ENCODE assay signal across 22 cellular contexts in genomic region chr15:50180091-50180490, GRCh38. TPM values are rescaled to one million over a fixed set of nuclear protein-coding genes. Genes with fewer than 3 reads are reported as not detected.
A peak's percentile ranks its signal among the peaks of the same experiment; 100 is the strongest.
DNase-seq lines count a peak whose midpoint lies in the region; ATAC-seq and TF ChIP-seq lines count a peak whose summit lies in the region.
"Had no signal": no experiment of that assay in that cellular context is flagged by ENCODE, and none has a peak within 500 bp of the region (broad histone marks: within the 10 kb centered on the region; RNA-seq: fewer than 3 reads in every experiment).

No MANE protein-coding gene starts in this region.

- peak overlapping the region; percentile 23 for H3K4me3 Mint-ChIP-seq in central memory CD8-positive, alpha-beta T cell
- H3K4me3 Mint-ChIP-seq: activated B cell treated with CpG ODN at 0.5 μM for 24 hours; activated CD8-positive, alpha-beta T cell treated with anti-CD3 and anti-CD28 coated beads, Interleukin-2, amount 10 ng/mL, durations not matched to agents 7 days and 5 days; activated naive CD8-positive, alpha-beta T cell treated with anti-CD3 and anti-CD28 coated beads, Interleukin-2, amount 50 U/mL, for 24 hours; H9 had no signal

- ATAC-seq in activated naive CD4-positive, alpha-beta T cell treated with anti-CD3 and anti-CD28 coated beads, Interleukin-2, amount 50 U/mL, for 72 hours = no peak
- ATAC-seq in central memory CD8-positive, alpha-beta T cell (replicated peaks; ENCODE audit: extremely low read depth, poor library complexity, severe bottlenecking) = no peak
- ATAC-seq in GM18505 (IDR thresholded peaks at IDR 0.05; ENCODE audit: unreplicated experiment) = no peak
- ATAC-seq: activated CD8-positive, alpha-beta T cell treated with anti-CD3 and anti-CD28 coated beads, Interleukin-2, amount 10 ng/mL, durations not matched to agents 7 days and 5 days; activated naive CD8-positive, alpha-beta T cell treated with anti-CD3 and anti-CD28 coated beads, Interleukin-2, amount 50 U/mL, for 24 hours; left lung; T-cell had no signal

- peaks cover 0 to 5% of the 10 kb centered on the region in 2 donors for H3K9me3 Mint-ChIP-seq in activated naive CD4-positive, alpha-beta T cell treated with anti-CD3 and anti-CD28 coated beads, Interleukin-2, amount 50 U/mL, for 72 hours
- H3K9me3 Mint-ChIP-seq in central memory CD8-positive, alpha-beta T cell = no peaks in the 10 kb centered on the region
- H3K9me3 Mint-ChIP-seq: activated B cell treated with CpG ODN at 0.5 μM for 24 hours, H9, T-cell had no signal

- no peak for DNase-seq in activated naive CD4-positive, alpha-beta T cell treated with anti-CD3 and anti-CD28 coated beads, Interleukin-2, amount 50 U/mL, for 72 hours (ENCODE audit: low spot score in 2 of 2)
- DNase-seq in activated naive CD4-positive, alpha-beta T cell (lab: John Stamatoyannopoulos, UW) = no peak
- peak; percentile 28 for DNase-seq in OCI-M1 (lab: John Stamatoyannopoulos, UW)
- DNase-seq in central memory CD8-positive, alpha-beta T cell (ENCODE audit: low spot score in 2 of 2) = no peak
- DNase-seq in pons (ENCODE audit: low spot score) = no peak
- DNase-seq in occipital lobe (lab: John Stamatoyannopoulos, UW) = no peak
- DNase-seq: activated B cell treated with CpG ODN at 0.5 μM for 24 hours; activated CD8-positive, alpha-beta T cell treated with anti-CD3 and anti-CD28 coated beads, Interleukin-2, amount 10 ng/mL, durations not matched to agents 7 days and 5 days; activated gamma-delta T cell treated with Interleukin-2 at 50 U/mL for 16 hours; activated naive CD8-positive, alpha-beta T cell treated with anti-CD3 and anti-CD28 coated beads, Interleukin-2, amount 50 U/mL, for 24 hours; activated T-cell treated with anti-CD3 and anti-CD28 coated beads for 4 hours; erythroblast; H9; Karpas-422; left lung; mesendoderm; NCI-H748 treated with DMSO at 0.1 percent for 48 hours; stimulated activated CD4-positive, alpha-beta T cell treated with anti-CD3 and anti-CD28 coated beads, Interleukin-4, amount 100 ng/mL, for 24 hours; T-cell; tibial artery had no signal

- peaks cover 24% of the 10 kb centered on the region for H3K4me1 Mint-ChIP-seq in central memory CD8-positive, alpha-beta T cell

- TF ChIP-seq POLR2A in GM18505 (IDR thresholded peaks at IDR 0.05; ENCODE audit: borderline replicate concordance, extremely low read depth, insufficient read depth, insufficient read length) = no peak

- peak overlapping the region; percentile 26 to 95 for H3K27ac Mint-ChIP-seq in activated naive CD4-positive, alpha-beta T cell treated with anti-CD3 and anti-CD28 coated beads, Interleukin-2, amount 50 U/mL, for 72 hours
- H3K27ac Mint-ChIP-seq in central memory CD8-positive, alpha-beta T cell (ENCODE audit: low read depth) = no peak overlapping the region
- H3K27ac Mint-ChIP-seq: activated B cell treated with CpG ODN at 0.5 μM for 24 hours; activated CD8-positive, alpha-beta T cell treated with anti-CD3 and anti-CD28 coated beads, Interleukin-2, amount 10 ng/mL, durations not matched to agents 7 days and 5 days; activated naive CD8-positive, alpha-beta T cell treated with anti-CD3 and anti-CD28 coated beads, Interleukin-2, amount 50 U/mL, for 24 hours; H9; T-cell had no signal

- H3K27me3 Mint-ChIP-seq in central memory CD8-positive, alpha-beta T cell = no peaks in the 10 kb centered on the region

- peaks cover 14 to 39% of the 10 kb centered on the region in 2 donors for H3K36me3 Mint-ChIP-seq in activated naive CD4-positive, alpha-beta T cell treated with anti-CD3 and anti-CD28 coated beads, Interleukin-2, amount 50 U/mL, for 72 hours
- peaks cover 2% of the 10 kb centered on the region for H3K36me3 Mint-ChIP-seq in central memory CD8-positive, alpha-beta T cell (ENCODE audit: insufficient read depth)
- H3K36me3 Mint-ChIP-seq: T-cell had no signal

RNA-seq across cellular contexts. Expression of gene SLC27A2, which starts 1.9 kb away (rescaled TPM):
- total RNA-seq in activated naive CD4-positive, alpha-beta T cell treated with anti-CD3 and anti-CD28 coated beads, Interleukin-2, amount 50 U/mL, for 72 hours = 10 to 100 TPM; 20.1 to 54.7 TPM
- total RNA-seq in occipital lobe = 1.4 TPM
- total RNA-seq: pulmonary artery endothelial cell had no signal
